Comparison of ENCODE assay signal across 1 cellular context in genomic region chr1:26993237-26994019, GRCh38.
TF ChIP-seq lines count a peak whose summit lies in the region.

TSS of gene TRNP1 (plus strand) at chr1:26993692. CDS start at chr1:26993787, 95 bp downstream.

TF ChIP-seq in HepG2, 621 proteins besides CTCF, POLR2A, EP300 and RAD21 (continued from another document and continues in another):
- TF ChIP-seq ZNF574 (CRISPR knock-in tag; IDR thresholded peaks at IDR 0.05) (peak; percentile 89), ZNF33B (CRISPR knock-in tag; IDR thresholded peaks at IDR 0.05) (no peak; the same call in 1 of the 2 replicates), BRD4 (CRISPR knock-in tag; IDR thresholded peaks at IDR 0.05) (peak; percentile 70; the same call in 1 of the 2 replicates), POGZ (CRISPR knock-in tag; IDR thresholded peaks at IDR 0.05) (peak; percentile 30; the same call in 1 of the 2 replicates), THYN1 (CRISPR knock-in tag; IDR thresholded peaks at IDR 0.05; ENCODE audit: borderline replicate concordance, low read depth) (no peak), AKNA (CRISPR knock-in tag; IDR thresholded peaks at IDR 0.05; ENCODE audit: borderline replicate concordance) (0 out of 2 replicates have a peak, but pooled peaks have one; percentile 50), NR2F2 (IDR thresholded peaks at IDR 0.05; ENCODE audit: borderline replicate concordance, low read depth) (peak; percentile 82), EHMT2 (IDR thresholded peaks at IDR 0.05; ENCODE audit: borderline replicate concordance, low read depth, low read length) (no peak), YEATS2 (CRISPR knock-in tag; IDR thresholded peaks at IDR 0.05; ENCODE audit: borderline replicate concordance) (0 out of 2 replicates have a peak, but pooled peaks have one; percentile 28), HOXA3 (CRISPR knock-in tag; IDR thresholded peaks at IDR 0.05) (peak; percentile 84), ELF3 (CRISPR knock-in tag; IDR thresholded peaks at IDR 0.05) (peak; percentile 56), TAF15 (IDR thresholded peaks at IDR 0.05; ENCODE audit: low read depth, low read length, poor library complexity, severe bottlenecking) (peak; percentile 66), ZBTB21 (CRISPR knock-in tag; IDR thresholded peaks at IDR 0.05) (peak; percentile 5; the same call in 1 of the 2 replicates), ZFY (CRISPR knock-in tag; IDR thresholded peaks at IDR 0.05) (peak; percentile 65), DMAP1 (CRISPR knock-in tag; IDR thresholded peaks at IDR 0.05) (peak; percentile 38; the same call in 1 of the 2 replicates), BRCA1 (CRISPR knock-in tag; IDR thresholded peaks at IDR 0.05) (0 out of 2 replicates have a peak, but pooled peaks have one; percentile 75), ZGPAT (CRISPR knock-in tag; IDR thresholded peaks at IDR 0.05) (peak; percentile 91; the same call in 1 of the 2 replicates), REPIN1 (CRISPR knock-in tag; IDR thresholded peaks at IDR 0.05; ENCODE audit: borderline replicate concordance, low read depth) (peak; percentile 96), RFX5 (IDR thresholded peaks at IDR 0.05; ENCODE audit: low read depth, low read length) (no peak), SRSF1 (optimal IDR thresholded peaks at IDR 0.05; ENCODE audit: low read depth, low read length) (peak; percentile 87), ZNF773 (CRISPR knock-in tag; IDR thresholded peaks at IDR 0.05; ENCODE audit: borderline replicate concordance) (peak; percentile 89), HNF4A (CRISPR knock-in tag; IDR thresholded peaks at IDR 0.05) (peak; percentile 71), TCF12 (IDR thresholded peaks at IDR 0.05) (no peak), TCF12 (CRISPR knock-in tag; IDR thresholded peaks at IDR 0.05) (peak; percentile 94; the same call in 1 of the 2 replicates), NFYC (CRISPR knock-in tag; IDR thresholded peaks at IDR 0.05) (peak; percentile 76), NFE2 (CRISPR knock-in tag; IDR thresholded peaks at IDR 0.05) (no peak), RXRB (CRISPR knock-in tag; IDR thresholded peaks at IDR 0.05; ENCODE audit: borderline replicate concordance) (peak; percentile 92), ETS1 (CRISPR knock-in tag; IDR thresholded peaks at IDR 0.05) (peak; percentile 69; the same call in 1 of the 2 replicates), ZC3H13 (CRISPR knock-in tag; IDR thresholded peaks at IDR 0.05) (peak; percentile 90; the same call in 1 of the 2 replicates), KDM3A (CRISPR knock-in tag; IDR thresholded peaks at IDR 0.05; ENCODE audit: low read depth) (peak; percentile 96), TGIF2 (CRISPR knock-in tag; IDR thresholded peaks at IDR 0.05) (peak; percentile 49; the same call in 1 of the 2 replicates), FOXC1 (CRISPR knock-in tag; IDR thresholded peaks at IDR 0.05; ENCODE audit: borderline replicate concordance) (no peak), IKZF5 (CRISPR knock-in tag; IDR thresholded peaks at IDR 0.05) (peak; percentile 78), ZNF557 (CRISPR knock-in tag; IDR thresholded peaks at IDR 0.05) (no peak), GTF3A (CRISPR knock-in tag; conservative IDR thresholded peaks at IDR 0.05) (no peak), ZNF691 (CRISPR knock-in tag; IDR thresholded peaks at IDR 0.05; ENCODE audit: borderline replicate concordance, low read depth) (peak; percentile 100), GMEB1 (CRISPR knock-in tag; IDR thresholded peaks at IDR 0.05; ENCODE audit: borderline replicate concordance) (0 out of 2 replicates have a peak, but pooled peaks have one; percentile 30), ZNF34 (CRISPR knock-in tag; IDR thresholded peaks at IDR 0.05; ENCODE audit: borderline replicate concordance) (peak; percentile 67; the same call in 1 of the 2 replicates), ZNF883 (CRISPR knock-in tag; IDR thresholded peaks at IDR 0.05; ENCODE audit: not compliant biosample characterization) (peak; percentile 80), ZNF547 (CRISPR knock-in tag; IDR thresholded peaks at IDR 0.05) (peak; percentile 58), ZBTB44 (CRISPR knock-in tag; IDR thresholded peaks at IDR 0.05) (peak; percentile 85; the same call in 1 of the 2 replicates), ZNF816 (CRISPR knock-in tag; IDR thresholded peaks at IDR 0.05; ENCODE audit: borderline replicate concordance) (peak; percentile 74; the same call in 1 of the 2 replicates), RFXAP (CRISPR knock-in tag; IDR thresholded peaks at IDR 0.05; ENCODE audit: borderline replicate concordance) (peak; percentile 88; the same call in 1 of the 2 replicates), KLF12 (CRISPR knock-in tag; IDR thresholded peaks at IDR 0.05; ENCODE audit: borderline replicate concordance) (peak; percentile 94), ZNF281 (CRISPR knock-in tag; IDR thresholded peaks at IDR 0.05; ENCODE audit: borderline replicate concordance) (peak; percentile 98)
